In genomic region chr17:72529386-72529785, GRCh38 we compare ENCODE assay signal across 1 cellular context.
TF ChIP-seq lines count a peak whose summit lies in the region.

No MANE protein-coding gene starts in this region.

TF ChIP-seq in GM23338, 12 proteins besides CTCF, POLR2A, EP300 and RAD21 (continued from another document):
- TF ChIP-seq CREB1 (CRISPR knock-in tag; IDR thresholded peaks at IDR 0.05; ENCODE audit: low read depth) (no peak), EZH2 (IDR thresholded peaks at IDR 0.05; ENCODE audit: low read depth, unreplicated experiment) (no peak), EZH2phosphoT487 (IDR thresholded peaks at IDR 0.05; ENCODE audit: unreplicated experiment) (no peak), ETS1 (IDR thresholded peaks at IDR 0.05) (no peak)
- TF ChIP-seq, protein P1, sequence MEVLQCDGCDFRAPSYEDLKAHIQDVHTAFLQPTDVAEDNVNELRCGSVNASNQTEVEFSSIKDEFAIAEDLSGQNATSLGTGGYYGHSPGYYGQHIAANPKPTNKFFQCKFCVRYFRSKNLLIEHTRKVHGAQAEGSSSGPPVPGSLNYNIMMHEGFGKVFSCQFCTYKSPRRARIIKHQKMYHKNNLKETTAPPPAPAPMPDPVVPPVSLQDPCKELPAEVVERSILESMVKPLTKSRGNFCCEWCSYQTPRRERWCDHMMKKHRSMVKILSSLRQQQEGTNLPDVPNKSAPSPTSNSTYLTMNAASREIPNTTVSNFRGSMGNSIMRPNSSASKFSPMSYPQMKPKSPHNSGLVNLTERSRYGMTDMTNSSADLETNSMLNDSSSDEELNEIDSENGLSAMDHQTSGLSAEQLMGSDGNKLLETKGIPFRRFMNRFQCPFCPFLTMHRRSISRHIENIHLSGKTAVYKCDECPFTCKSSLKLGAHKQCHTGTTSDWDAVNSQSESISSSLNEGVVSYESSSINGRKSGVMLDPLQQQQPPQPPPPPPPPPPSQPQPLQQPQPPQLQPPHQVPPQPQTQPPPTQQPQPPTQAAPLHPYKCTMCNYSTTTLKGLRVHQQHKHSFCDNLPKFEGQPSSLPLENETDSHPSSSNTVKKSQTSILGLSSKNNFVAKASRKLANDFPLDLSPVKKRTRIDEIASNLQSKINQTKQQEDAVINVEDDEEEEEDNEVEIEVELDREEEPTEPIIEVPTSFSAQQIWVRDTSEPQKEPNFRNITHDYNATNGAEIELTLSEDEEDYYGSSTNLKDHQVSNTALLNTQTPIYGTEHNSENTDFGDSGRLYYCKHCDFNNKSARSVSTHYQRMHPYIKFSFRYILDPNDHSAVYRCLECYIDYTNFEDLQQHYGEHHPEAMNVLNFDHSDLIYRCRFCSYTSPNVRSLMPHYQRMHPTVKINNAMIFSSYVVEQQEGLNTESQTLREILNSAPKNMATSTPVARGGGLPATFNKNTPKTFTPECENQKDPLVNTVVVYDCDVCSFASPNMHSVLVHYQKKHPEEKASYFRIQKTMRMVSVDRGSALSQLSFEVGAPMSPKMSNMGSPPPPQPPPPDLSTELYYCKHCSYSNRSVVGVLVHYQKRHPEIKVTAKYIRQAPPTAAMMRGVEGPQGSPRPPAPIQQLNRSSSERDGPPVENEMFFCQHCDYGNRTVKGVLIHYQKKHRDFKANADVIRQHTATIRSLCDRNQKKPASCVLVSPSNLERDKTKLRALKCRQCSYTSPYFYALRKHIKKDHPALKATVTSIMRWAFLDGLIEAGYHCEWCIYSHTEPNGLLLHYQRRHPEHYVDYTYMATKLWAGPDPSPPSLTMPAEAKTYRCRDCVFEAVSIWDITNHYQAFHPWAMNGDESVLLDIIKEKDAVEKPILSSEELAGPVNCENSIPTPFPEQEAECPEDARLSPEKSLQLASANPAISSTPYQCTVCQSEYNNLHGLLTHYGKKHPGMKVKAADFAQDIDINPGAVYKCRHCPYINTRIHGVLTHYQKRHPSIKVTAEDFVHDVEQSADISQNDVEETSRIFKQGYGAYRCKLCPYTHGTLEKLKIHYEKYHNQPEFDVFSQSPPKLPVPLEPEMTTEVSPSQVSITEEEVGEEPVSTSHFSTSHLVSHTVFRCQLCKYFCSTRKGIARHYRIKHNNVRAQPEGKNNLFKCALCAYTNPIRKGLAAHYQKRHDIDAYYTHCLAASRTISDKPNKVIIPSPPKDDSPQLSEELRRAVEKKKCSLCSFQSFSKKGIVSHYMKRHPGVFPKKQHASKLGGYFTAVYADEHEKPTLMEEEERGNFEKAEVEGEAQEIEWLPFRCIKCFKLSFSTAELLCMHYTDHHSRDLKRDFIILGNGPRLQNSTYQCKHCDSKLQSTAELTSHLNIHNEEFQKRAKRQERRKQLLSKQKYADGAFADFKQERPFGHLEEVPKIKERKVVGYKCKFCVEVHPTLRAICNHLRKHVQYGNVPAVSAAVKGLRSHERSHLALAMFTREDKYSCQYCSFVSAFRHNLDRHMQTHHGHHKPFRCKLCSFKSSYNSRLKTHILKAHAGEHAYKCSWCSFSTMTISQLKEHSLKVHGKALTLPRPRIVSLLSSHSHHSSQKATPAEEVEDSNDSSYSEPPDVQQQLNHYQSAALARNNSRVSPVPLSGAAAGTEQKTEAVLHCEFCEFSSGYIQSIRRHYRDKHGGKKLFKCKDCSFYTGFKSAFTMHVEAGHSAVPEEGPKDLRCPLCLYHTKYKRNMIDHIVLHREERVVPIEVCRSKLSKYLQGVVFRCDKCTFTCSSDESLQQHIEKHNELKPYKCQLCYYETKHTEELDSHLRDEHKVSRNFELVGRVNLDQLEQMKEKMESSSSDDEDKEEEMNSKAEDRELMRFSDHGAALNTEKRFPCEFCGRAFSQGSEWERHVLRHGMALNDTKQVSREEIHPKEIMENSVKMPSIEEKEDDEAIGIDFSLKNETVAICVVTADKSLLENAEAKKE (CRISPR knock-in tag; IDR thresholded peaks at IDR 0.05), result no peak
